14 cellular contexts compared by ENCODE assay signal in the genomic region with DNA sequence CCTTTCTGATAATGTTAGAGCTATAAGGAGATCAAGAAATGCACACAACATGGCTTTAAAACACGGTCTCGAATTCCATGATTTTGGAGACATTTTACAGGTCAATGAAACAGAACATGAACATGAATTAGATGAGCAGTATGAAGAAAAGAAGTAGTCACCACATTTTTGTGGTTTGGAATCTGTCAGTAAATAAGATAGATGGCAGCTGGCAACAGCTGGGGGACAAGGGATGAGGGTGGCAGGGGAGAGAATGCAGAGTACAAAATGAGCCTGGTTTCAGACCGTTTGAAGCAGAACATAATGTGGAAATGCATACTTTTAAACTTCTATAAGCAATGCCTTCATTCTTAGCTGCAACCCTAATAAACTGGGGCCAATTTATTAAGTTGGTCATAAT.
A peak's percentile ranks its signal among the peaks of the same experiment; 100 is the strongest.
DNase-seq lines count a peak whose midpoint lies in the region; ATAC-seq and TF ChIP-seq lines count a peak whose summit lies in the region.
"Had no signal": no experiment of that assay in that cellular context is flagged by ENCODE, and none has a peak within 500 bp of the region (broad histone marks: within the 10 kb centered on the region; RNA-seq: fewer than 3 reads in every experiment).

No MANE protein-coding gene starts in this region.

- H3K27ac ChIP-seq in SJCRH30 (peak overlapping the region; percentile 82), Peyer's patch (no peak overlapping the region), tibial nerve (peak overlapping the region in 1 of 4 donors; percentile 37)
- H3K27ac ChIP-seq: BLaER1 treated with 17β-estradiol and CSF1 and Interleukin-3, amounts not matched to agents 10 nM and 100 nM had no signal

- no peaks in the 10 kb centered on the region for H3K9me3 ChIP-seq in SJCRH30 (replicated peaks)
- H3K9me3 ChIP-seq in Peyer's patch = no peaks in the 10 kb centered on the region
- no peaks in the 10 kb centered on the region for H3K9me3 ChIP-seq in tibial nerve
- H3K9me3 ChIP-seq: BLaER1 treated with 17β-estradiol and CSF1 and Interleukin-3, amounts not matched to agents 10 nM and 100 nM had no signal

- 38 to 40% methylated on average over 3 of the region's 3 CpGs for WGBS in tibial nerve, 2 donors

- H3K4me1 ChIP-seq in SJCRH30 = peaks cover 38% of the 10 kb centered on the region
- H3K4me1 ChIP-seq in Peyer's patch = no peaks in the 10 kb centered on the region
- H3K4me1 ChIP-seq in tibial nerve = peaks cover 0 to 31% (median 7%) of the 10 kb centered on the region in 4 donors

- ATAC-seq in esophagus mucosa = no peak
- ATAC-seq: WTC11 had no signal

- no peaks in the 10 kb centered on the region for H3K27me3 ChIP-seq in SJCRH30
- no peaks in the 10 kb centered on the region for H3K27me3 ChIP-seq in Peyer's patch
- H3K27me3 ChIP-seq in tibial nerve = no peaks in the 10 kb centered on the region
- H3K27me3 ChIP-seq: BLaER1 treated with 17β-estradiol and CSF1 and Interleukin-3, amounts not matched to agents 10 nM and 100 nM had no signal

- H3K4me3 ChIP-seq in SJCRH30 = peak overlapping the region; percentile 6
- no peak overlapping the region for H3K4me3 ChIP-seq in Peyer's patch
- no peak overlapping the region for H3K4me3 ChIP-seq in tibial nerve
- H3K4me3 ChIP-seq: BLaER1 treated with 17β-estradiol and CSF1 and Interleukin-3, amounts not matched to agents 10 nM and 100 nM had no signal

- H3K36me3 ChIP-seq in SJCRH30 (peaks cover 21% of the 10 kb centered on the region), Peyer's patch (peaks cover 0 to 13% (median 0%) of the 10 kb centered on the region in 3 donors), tibial nerve (peaks cover 0 to 11% (median 0%) of the 10 kb centered on the region in 3 donors)

- no peak for TF ChIP-seq POLR2A in Peyer's patch (IDR thresholded peaks at IDR 0.05)
- TF ChIP-seq POLR2A in tibial nerve (IDR thresholded peaks at IDR 0.05) = no peak

- no peak for TF ChIP-seq EP300 in tibial nerve (IDR thresholded peaks at IDR 0.05)

- peak; percentile 72 for DNase-seq in AG08395 (ENCODE audit: low spot score)
- peak; percentile 81 for DNase-seq in HCEC 1CT
- peak; percentile 81 to 89 for DNase-seq in SJCRH30
- DNase-seq in foreskin melanocyte = peak; percentile 57
- DNase-seq in activated CD4-positive, alpha-beta T cell treated with anti-CD3 and anti-CD28 coated beads for 48 hours = no peak
- DNase-seq in Peyer's patch = no peak
- DNase-seq in tibial nerve (ENCODE audit: low spot score in 2 of 2) = no peak
- DNase-seq: cortex of kidney; naive B cell; NCI-H1105 treated with DMSO at 0.1 percent for 48 hours; stimulated activated naive CD4-positive, alpha-beta T cell treated with Interleukin-2 at 50 U/mL for 16 hours had no signal

- no peak for TF ChIP-seq CTCF in Peyer's patch (IDR thresholded peaks at IDR 0.05)
- no peak for TF ChIP-seq CTCF in tibial nerve (IDR thresholded peaks at IDR 0.05)

Comparison
In these comparisons a context has a peak if more than half of its experiments do, and no peak if none do; other contexts are left out.
1. DNase-seq: peak in AG08395 (single experiment), HCEC 1CT (single experiment), SJCRH30 (2 of 2) and foreskin melanocyte (single experiment); none in activated CD4-positive, alpha-beta T cell treated with anti-CD3 and anti-CD28 coated beads for 48 hours (single experiment), Peyer's patch (0 of 3) and tibial nerve (0 of 2).